1 cellular context compared by ENCODE assay signal in the genomic region with DNA sequence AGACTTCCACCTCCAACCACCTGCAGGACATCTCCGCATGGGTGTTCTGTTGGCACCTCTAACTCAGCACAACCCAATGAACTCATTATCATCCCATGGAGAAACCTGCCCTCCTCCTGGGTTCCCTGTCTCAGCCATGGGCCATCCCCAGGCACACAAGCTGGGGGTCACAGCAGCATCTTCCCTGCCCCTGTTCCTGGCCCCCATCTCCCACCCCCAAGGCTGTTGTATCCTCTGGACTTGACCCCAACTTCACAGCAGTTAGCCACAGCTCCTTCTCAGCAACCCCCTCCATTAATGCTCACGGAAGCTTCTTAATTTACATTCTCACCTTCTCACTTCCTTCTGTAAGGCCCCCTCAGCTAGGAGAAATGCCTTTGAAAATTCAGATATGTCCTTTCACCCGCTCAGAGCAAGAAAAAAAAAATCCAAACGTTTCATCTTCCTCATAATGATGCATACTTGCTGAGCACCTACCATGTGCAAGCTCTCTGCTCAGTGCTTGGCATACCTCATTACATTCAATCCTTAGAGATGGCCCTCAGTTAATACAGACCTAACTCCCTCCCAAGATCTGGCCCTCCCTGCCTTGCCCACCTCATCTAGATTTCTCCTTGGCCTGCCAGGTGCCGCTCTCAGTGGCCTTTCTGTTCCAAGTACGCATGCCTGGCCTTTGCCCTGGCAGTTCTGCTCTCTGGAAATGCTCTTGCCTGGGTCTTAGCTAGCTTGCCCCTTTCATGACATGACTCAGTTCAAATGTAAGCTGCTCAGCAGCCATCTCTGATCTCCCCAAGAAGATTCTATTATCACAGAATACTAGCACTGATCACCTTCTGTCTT.
A peak's percentile ranks its signal among the peaks of the same experiment; 100 is the strongest.
TF ChIP-seq lines count a peak whose summit lies in the region.

No MANE protein-coding gene starts in this region.

TF ChIP-seq in GM12878, 131 proteins besides CTCF, POLR2A, EP300 and RAD21:
- no peak for TF ChIP-seq MYB (IDR thresholded peaks at IDR 0.05; ENCODE audit: borderline replicate concordance, low read depth, low read length)
- peak; percentile 36; the same call in 1 of the 2 replicates for TF ChIP-seq SPI1 (IDR thresholded peaks at IDR 0.05; ENCODE audit: borderline replicate concordance, insufficient read depth, low read depth, low read length)
- no peak for TF ChIP-seq IKZF2 (IDR thresholded peaks at IDR 0.05)
- TF ChIP-seq, protein P1, sequence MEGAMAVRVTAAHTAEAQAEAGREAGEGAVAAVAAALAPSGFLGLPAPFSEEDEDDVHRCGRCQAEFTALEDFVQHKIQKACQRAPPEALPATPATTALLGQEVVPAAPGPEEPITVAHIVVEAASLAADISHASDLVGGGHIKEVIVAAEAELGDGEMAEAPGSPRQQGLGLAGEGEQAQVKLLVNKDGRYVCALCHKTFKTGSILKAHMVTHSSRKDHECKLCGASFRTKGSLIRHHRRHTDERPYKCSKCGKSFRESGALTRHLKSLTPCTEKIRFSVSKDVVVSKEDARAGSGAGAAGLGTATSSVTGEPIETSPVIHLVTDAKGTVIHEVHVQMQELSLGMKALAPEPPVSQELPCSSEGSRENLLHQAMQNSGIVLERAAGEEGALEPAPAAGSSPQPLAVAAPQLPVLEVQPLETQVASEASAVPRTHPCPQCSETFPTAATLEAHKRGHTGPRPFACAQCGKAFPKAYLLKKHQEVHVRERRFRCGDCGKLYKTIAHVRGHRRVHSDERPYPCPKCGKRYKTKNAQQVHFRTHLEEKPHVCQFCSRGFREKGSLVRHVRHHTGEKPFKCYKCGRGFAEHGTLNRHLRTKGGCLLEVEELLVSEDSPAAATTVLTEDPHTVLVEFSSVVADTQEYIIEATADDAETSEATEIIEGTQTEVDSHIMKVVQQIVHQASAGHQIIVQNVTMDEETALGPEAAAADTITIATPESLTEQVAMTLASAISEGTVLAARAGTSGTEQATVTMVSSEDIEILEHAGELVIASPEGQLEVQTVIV (IDR thresholded peaks at IDR 0.05; ENCODE audit: borderline replicate concordance, partially characterized antibody) = no peak
- TF ChIP-seq TAF1 (IDR thresholded peaks at IDR 0.05; ENCODE audit: borderline replicate concordance, low read depth, low read length) = no peak
- no peak for TF ChIP-seq KLF5 (IDR thresholded peaks at IDR 0.05; ENCODE audit: partially characterized antibody)
- TF ChIP-seq, protein P2, sequence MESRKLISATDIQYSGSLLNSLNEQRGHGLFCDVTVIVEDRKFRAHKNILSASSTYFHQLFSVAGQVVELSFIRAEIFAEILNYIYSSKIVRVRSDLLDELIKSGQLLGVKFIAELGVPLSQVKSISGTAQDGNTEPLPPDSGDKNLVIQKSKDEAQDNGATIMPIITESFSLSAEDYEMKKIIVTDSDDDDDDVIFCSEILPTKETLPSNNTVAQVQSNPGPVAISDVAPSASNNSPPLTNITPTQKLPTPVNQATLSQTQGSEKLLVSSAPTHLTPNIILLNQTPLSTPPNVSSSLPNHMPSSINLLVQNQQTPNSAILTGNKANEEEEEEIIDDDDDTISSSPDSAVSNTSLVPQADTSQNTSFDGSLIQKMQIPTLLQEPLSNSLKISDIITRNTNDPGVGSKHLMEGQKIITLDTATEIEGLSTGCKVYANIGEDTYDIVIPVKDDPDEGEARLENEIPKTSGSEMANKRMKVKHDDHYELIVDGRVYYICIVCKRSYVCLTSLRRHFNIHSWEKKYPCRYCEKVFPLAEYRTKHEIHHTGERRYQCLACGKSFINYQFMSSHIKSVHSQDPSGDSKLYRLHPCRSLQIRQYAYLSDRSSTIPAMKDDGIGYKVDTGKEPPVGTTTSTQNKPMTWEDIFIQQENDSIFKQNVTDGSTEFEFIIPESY (IDR thresholded peaks at IDR 0.05) = no peak
